In genomic region chr4:15495621-15496020, GRCh38 we compare ENCODE assay signal across 15 cellular contexts. TPM values are rescaled to one million over a fixed set of nuclear protein-coding genes. Genes with fewer than 3 reads are reported as not detected.
DNase-seq lines count a peak whose midpoint lies in the region; TF ChIP-seq lines count a peak whose summit lies in the region.
"Had no signal": no experiment of that assay in that cellular context is flagged by ENCODE, and none has a peak within 500 bp of the region (broad histone marks: within the 10 kb centered on the region; RNA-seq: fewer than 3 reads in every experiment).

No MANE protein-coding gene starts in this region.

- no peak overlapping the region for H3K4me3 Mint-ChIP-seq in endodermal cell
- H3K4me3 Mint-ChIP-seq: H9 had no signal

- no peaks in the 10 kb centered on the region for H3K27me3 ChIP-seq in endodermal cell (ENCODE audit: control insufficient read depth, insufficient read depth, low read length, poor library complexity, severe bottlenecking)

- no CpG with 5 or more reads among the region's 1 CpG for WGBS in endodermal cell (ENCODE audit: insufficient coverage in 1 of 2, insufficient read length in 1 of 2), 2 experiments

- no peak overlapping the region for H3K27ac ChIP-seq in endodermal cell (ENCODE audit: low read depth, low read length)

- H3K36me3 Mint-ChIP-seq in endodermal cell (ENCODE audit: low read depth): peaks cover 24% of the 10 kb centered on the region

- H3K4me3 ChIP-seq in endodermal cell (ENCODE audit: low read length): no peak overlapping the region

- H3K4me1 ChIP-seq in endodermal cell (ENCODE audit: control insufficient read depth, insufficient read depth, low read length): no peaks in the 10 kb centered on the region

- TF ChIP-seq CTCF in endodermal cell (conservative IDR thresholded peaks at IDR 0.05): no peak

- no peaks in the 10 kb centered on the region for H3K36me3 ChIP-seq in endodermal cell (ENCODE audit: control insufficient read depth, insufficient read depth, low read length)

- H3K9me3 Mint-ChIP-seq in endodermal cell: peaks cover 16% of the 10 kb centered on the region

- H3K27ac Mint-ChIP-seq in endodermal cell: no peak overlapping the region
- H3K27ac Mint-ChIP-seq: H9 had no signal

- peaks cover 4% of the 10 kb centered on the region for H3K4me1 Mint-ChIP-seq in endodermal cell

- H3K9me3 ChIP-seq in endodermal cell (ENCODE audit: control insufficient read depth, low read length): peaks cover 6% of the 10 kb centered on the region

- H3K9ac ChIP-seq in endodermal cell (ENCODE audit: extremely low read depth, low read length, poor library complexity, severe bottlenecking): no peak overlapping the region

- H3K27me3 Mint-ChIP-seq in endodermal cell (ENCODE audit: insufficient read depth): no peaks in the 10 kb centered on the region

- DNase-seq in NCI-H1105 treated with DMSO at 0.1 percent for 48 hours (lab: John Stamatoyannopoulos, UW) (peak; percentile 1), NCI-H1105 (lab: John Stamatoyannopoulos, UW) (no peak), KBM-7 (peak; percentile 23), NCI-H82 treated with DMSO at 0.1 percent for 48 hours (lab: John Stamatoyannopoulos, UW; ENCODE audit: unreplicated experiment) (peak; percentile 44), fibroblast of gingiva (ENCODE audit: low read depth) (peak; percentile 67), endodermal cell (no peak), SK-N-DZ (ENCODE audit: low spot score) (no peak), DMS53 (lab: John Stamatoyannopoulos, UW) (no peak)
- DNase-seq: 8988T; C1 segment of cervical spinal cord; DMS79; H9; Kasumi-1; NCI-H510A treated with DMSO at 0.1 percent for 48 hours; NK-92 treated with Interleukin-12 subunit alpha and Interleukin-12 subunit beta, amount 100 ng/mL, for 24 hours had no signal

- in situ Hi-C loops in KBM-7 (cut with MboI; ENCODE audit: low pct_unique_long_range_greater_than_20kb, low sequenced_read_pairs): no loop called here

RNA-seq across cellular contexts. Expression of gene CC2D2A, which starts 25.9 kb away (rescaled TPM):
- 10 to 100 TPM; 12.3 to 25.2 TPM for total RNA-seq in endodermal cell
- polyA plus RNA-seq in endodermal cell (2013, experiment 1 of 2): 19.0 TPM
- 16.7 TPM for polyA plus RNA-seq in endodermal cell (2013, experiment 2 of 2)
- 17.6 and 39.0 TPM in 2 replicates for polyA plus RNA-seq in SK-N-DZ (2014; cell fraction: cytosol; rRNA removed)
- polyA plus RNA-seq in SK-N-DZ (2014; cell fraction: nucleus; rRNA removed): 10.7 and 23.5 TPM in 2 replicates

Comparison
In these comparisons a context has a peak if more than half of its experiments do, and no peak if none do; other contexts are left out.
1. DNase-seq: peak in NCI-H1105 treated with DMSO at 0.1 percent for 48 hours (single experiment), KBM-7 (single experiment), NCI-H82 treated with DMSO at 0.1 percent for 48 hours (single experiment) and fibroblast of gingiva (single experiment); none in NCI-H1105 (single experiment), endodermal cell (single experiment), SK-N-DZ (single experiment) and DMS53 (single experiment).